ENCODE assay signal across 19 cellular contexts in genomic region chr1:116494745-116495144, GRCh38.
A peak's percentile ranks its signal among the peaks of the same experiment; 100 is the strongest.
DNase-seq lines count a peak whose midpoint lies in the region; ATAC-seq and TF ChIP-seq lines count a peak whose summit lies in the region.
"Had no signal": no experiment of that assay in that cellular context is flagged by ENCODE, and none has a peak within 500 bp of the region (broad histone marks: within the 10 kb centered on the region; RNA-seq: fewer than 3 reads in every experiment).

No MANE protein-coding gene starts in this region.

- H3K9me3 ChIP-seq in SK-N-MC (ENCODE audit: low read depth, low read length) (no peaks in the 10 kb centered on the region), lower lobe of right lung (no peaks in the 10 kb centered on the region), thyroid gland (no peaks in the 10 kb centered on the region)

- ATAC-seq in lower lobe of right lung = no peak
- ATAC-seq in GM21447 (IDR thresholded peaks at IDR 0.05; ENCODE audit: unreplicated experiment) = no peak
- no peak for ATAC-seq in HG03342 (IDR thresholded peaks at IDR 0.05; ENCODE audit: unreplicated experiment)

- DNase-seq in SK-N-MC (ENCODE audit: low read depth, low spot score) = no peak
- no peak for DNase-seq in lower lobe of right lung
- no peak for DNase-seq in progenitor cell of endocrine pancreas (ENCODE audit: low spot score, unreplicated experiment)
- DNase-seq in thyroid gland = no peak
- DNase-seq in DMS153 treated with DMSO at 0.1 percent for 48 hours (lab: John Stamatoyannopoulos, UW; ENCODE audit: unreplicated experiment) = no peak
- DNase-seq: activated CD4-positive, alpha-beta memory T cell treated with anti-CD3 and anti-CD28 coated beads for 36 hours; activated naive CD4-positive, alpha-beta T cell treated with Interleukin-2 at 50 U/mL for 16 hours; activated T-cell treated with anti-CD3 and anti-CD28 coated beads, Interleukin-2, amount 50 U/mL, for 24 hours; aorta; NCI-H1417; NCI-H526 treated with DMSO at 0.1 percent for 48 hours; Right ventricle myocardium superior; stimulated activated CD4-positive, alpha-beta T cell treated with anti-CD3 and anti-CD28 coated beads, Interleukin-2, amount 100 ng/mL, for 48 hours; T-helper 2 cell had no signal

- TF ChIP-seq CTCF in lower lobe of right lung (IDR thresholded peaks at IDR 0.05) (no peak), progenitor cell of endocrine pancreas (IDR thresholded peaks at IDR 0.05; ENCODE audit: unreplicated experiment) (no peak), thyroid gland (IDR thresholded peaks at IDR 0.05) (no peak)

- no peak for TF ChIP-seq POLR2A in thyroid gland (IDR thresholded peaks at IDR 0.05)

- H3K4me3 Mint-ChIP-seq in dendritic cell treated with granulocyte-macrophage colony-stimulating factor and Interleukin-4, amounts not matched to agents 40 ng/mL and 50 ng/mL, for 4 days = no peak overlapping the region
- no peak overlapping the region for H3K4me3 Mint-ChIP-seq in progenitor cell of endocrine pancreas (ENCODE audit: low read depth)
- H3K4me3 Mint-ChIP-seq: activated CD4-positive, alpha-beta memory T cell treated with anti-CD3 and anti-CD28 coated beads for 36 hours; activated T-cell treated with anti-CD3 and anti-CD28 coated beads, Interleukin-2, amount 50 U/mL, for 24 hours had no signal

- H3K27ac ChIP-seq in SK-N-MC (peak overlapping the region; percentile 59), lower lobe of right lung (peak overlapping the region; percentile 68), thyroid gland (no peak overlapping the region)
- H3K27ac ChIP-seq: parathyroid adenoma had no signal

- WGBS in thyroid gland, 2 donors = 84 to 85% methylated on average over 2 of the region's 2 CpGs

- no peak overlapping the region for H3K9ac ChIP-seq in SK-N-MC (ENCODE audit: insufficient read length)
- H3K9ac ChIP-seq: parathyroid adenoma had no signal

- H3K4me1 ChIP-seq in lower lobe of right lung (peaks cover 46% of the 10 kb centered on the region), thyroid gland (no peaks in the 10 kb centered on the region)
- H3K4me1 ChIP-seq: parathyroid adenoma had no signal

- intact Hi-C loops in dendritic cell treated with granulocyte-macrophage colony-stimulating factor and Interleukin-4, amounts not matched to agents 40 ng/mL and 50 ng/mL, for 4 days (cut with micrococcal nuclease) = loop anchor here (5.0 to 10.0 kb wide), 3 partner anchors 117 to 1110 kb away; partner anchors contain the start of gene TENT5C
- intact Hi-C loops in lower lobe of right lung (cut with DNase I) = no loop called here
- intact Hi-C loops in thyroid gland (cut with DNase I) = loop anchor here (5.0 kb wide), 2 partner anchors 347 to 362 kb away; no protein-coding TSS in a partner anchor

- no peaks in the 10 kb centered on the region for H3K36me3 Mint-ChIP-seq in dendritic cell treated with granulocyte-macrophage colony-stimulating factor and Interleukin-4, amounts not matched to agents 40 ng/mL and 50 ng/mL, for 4 days (ENCODE audit: low read depth)
- H3K36me3 Mint-ChIP-seq in progenitor cell of endocrine pancreas (ENCODE audit: insufficient read depth) = no peaks in the 10 kb centered on the region
- H3K36me3 Mint-ChIP-seq: activated CD4-positive, alpha-beta memory T cell treated with anti-CD3 and anti-CD28 coated beads for 36 hours had no signal

- H3K27me3 ChIP-seq in lower lobe of right lung (ENCODE audit: low read depth) = no peaks in the 10 kb centered on the region
- H3K27me3 ChIP-seq in thyroid gland = no peaks in the 10 kb centered on the region

- H3K27ac Mint-ChIP-seq in dendritic cell treated with granulocyte-macrophage colony-stimulating factor and Interleukin-4, amounts not matched to agents 40 ng/mL and 50 ng/mL, for 4 days = peak overlapping the region; percentile 36
- H3K27ac Mint-ChIP-seq in progenitor cell of endocrine pancreas = peak overlapping the region; percentile 87
- H3K27ac Mint-ChIP-seq: activated CD4-positive, alpha-beta memory T cell treated with anti-CD3 and anti-CD28 coated beads for 36 hours; activated T-cell treated with anti-CD3 and anti-CD28 coated beads, Interleukin-2, amount 50 U/mL, for 24 hours had no signal

- H3K4me1 Mint-ChIP-seq in dendritic cell treated with granulocyte-macrophage colony-stimulating factor and Interleukin-4, amounts not matched to agents 40 ng/mL and 50 ng/mL, for 4 days (ENCODE audit: low read depth) = peaks cover 76% of the 10 kb centered on the region
- peaks cover 42% of the 10 kb centered on the region for H3K4me1 Mint-ChIP-seq in progenitor cell of endocrine pancreas (ENCODE audit: low read depth)

- no peaks in the 10 kb centered on the region for H3K9me3 Mint-ChIP-seq in dendritic cell treated with granulocyte-macrophage colony-stimulating factor and Interleukin-4, amounts not matched to agents 40 ng/mL and 50 ng/mL, for 4 days
- H3K9me3 Mint-ChIP-seq in progenitor cell of endocrine pancreas (ENCODE audit: low read depth) = no peaks in the 10 kb centered on the region
- H3K9me3 Mint-ChIP-seq: activated CD4-positive, alpha-beta memory T cell treated with anti-CD3 and anti-CD28 coated beads for 36 hours; activated T-cell treated with anti-CD3 and anti-CD28 coated beads, Interleukin-2, amount 50 U/mL, for 24 hours had no signal

- H3K27me3 Mint-ChIP-seq in dendritic cell treated with granulocyte-macrophage colony-stimulating factor and Interleukin-4, amounts not matched to agents 40 ng/mL and 50 ng/mL, for 4 days = no peaks in the 10 kb centered on the region
- no peaks in the 10 kb centered on the region for H3K27me3 Mint-ChIP-seq in progenitor cell of endocrine pancreas
- H3K27me3 Mint-ChIP-seq: activated CD4-positive, alpha-beta memory T cell treated with anti-CD3 and anti-CD28 coated beads for 36 hours; activated T-cell treated with anti-CD3 and anti-CD28 coated beads, Interleukin-2, amount 50 U/mL, for 24 hours had no signal

- H3K4me3 ChIP-seq in SK-N-MC = no peak overlapping the region
- no peak overlapping the region for H3K4me3 ChIP-seq in lower lobe of right lung
- H3K4me3 ChIP-seq in thyroid gland (replicated peaks in 1 of 3) = no peak overlapping the region
- H3K4me3 ChIP-seq: coronary artery had no signal

- no peaks in the 10 kb centered on the region for H3K36me3 ChIP-seq in SK-N-MC (ENCODE audit: insufficient read depth, low read length)
- no peaks in the 10 kb centered on the region for H3K36me3 ChIP-seq in lower lobe of right lung
- H3K36me3 ChIP-seq in thyroid gland = no peaks in the 10 kb centered on the region

Comparison
In these comparisons a context has a peak if more than half of its experiments do, and no peak if none do; other contexts are left out.
1. H3K27ac ChIP-seq: peak in SK-N-MC (single experiment) and lower lobe of right lung (single experiment); none in thyroid gland (0 of 3).